Comparison of ENCODE assay signal across 35 cellular contexts in the genomic region with DNA sequence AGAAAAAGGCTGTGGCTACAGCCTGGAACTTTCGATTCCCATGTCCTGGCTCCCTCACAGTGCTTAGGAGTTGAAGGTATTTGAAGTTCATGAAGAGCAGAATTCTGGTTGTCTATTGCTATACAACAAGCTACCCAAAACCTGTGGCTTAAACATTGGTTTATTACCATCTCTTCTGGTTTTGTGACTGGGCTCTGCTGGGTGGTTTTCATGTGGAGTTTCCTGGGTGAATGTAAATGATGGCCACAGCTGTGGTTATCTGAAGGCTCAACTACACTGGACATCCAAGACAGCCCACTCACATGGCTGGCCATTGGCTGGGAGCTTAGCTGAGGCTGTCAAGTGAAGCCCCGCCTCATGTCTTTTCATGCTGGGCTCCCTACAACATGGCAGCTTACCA.
"Had no signal": no experiment of that assay in that cellular context is flagged by ENCODE, and none has a peak within 500 bp of the region (broad histone marks: within the 10 kb centered on the region; RNA-seq: fewer than 3 reads in every experiment).

No MANE protein-coding gene starts in this region.

- H3K27me3 ChIP-seq: MG63 had no signal

- H3K36me3 ChIP-seq: MG63 had no signal

- H3K4me3 ChIP-seq: MG63 had no signal

- DNase-seq: Karpas-422, Kasumi-1, MG63, MM.1S, MV-4-11, NCI-H1048, NCI-H1092, NCI-H1092 treated with DMSO at 0.1 percent for 48 hours, NCI-H1105, NCI-H1105 treated with DMSO at 0.1 percent for 48 hours, NCI-H1417, NCI-H1417 treated with DMSO at 0.1 percent for 48 hours, NCI-H1436, NCI-H1436 treated with DMSO at 0.1 percent for 48 hours, NCI-H146, NCI-H1694, NCI-H1694 treated with DMSO at 0.1 percent for 48 hours, NCI-H187, NCI-H187 treated with DMSO at 0.1 percent for 48 hours, NCI-H1930, NCI-H2029, NCI-H2029 treated with DMSO at 0.1 percent for 48 hours, NCI-H2081, NCI-H2081 treated with DMSO at 0.1 percent for 48 hours, NCI-H2107, NCI-H2171, NCI-H2171 treated with DMSO at 0.1 percent for 48 hours, NCI-H2227 treated with DMSO at 0.1 percent for 48 hours, NCI-H226, NCI-H345, NCI-H446, NCI-H446 treated with DMSO at 0.1 percent for 48 hours, NCI-H510A, NCI-H510A treated with DMSO at 0.1 percent for 48 hours, NCI-H524 had no signal
